ENCODE assay signal across 12 cellular contexts in genomic region chr21:34180826-34181359, GRCh38.
A peak's percentile ranks its signal among the peaks of the same experiment; 100 is the strongest.
DNase-seq lines count a peak whose midpoint lies in the region; ATAC-seq, FAIRE-seq and TF ChIP-seq lines count a peak whose summit lies in the region.
"Had no signal": no experiment of that assay in that cellular context is flagged by ENCODE, and none has a peak within 500 bp of the region (broad histone marks: within the 10 kb centered on the region; RNA-seq: fewer than 3 reads in every experiment).

No MANE protein-coding gene starts in this region.

- CTCF ChIA-PET in activated CD4-positive, alpha-beta T cell treated with anti-CD3 and anti-CD28 coated beads, Interleukin-2, amount 10 ng/mL, durations not matched to agents 7 days and 5 days (lab: Charles Lee) = interaction anchor here (1.6 kb wide), 1 partner anchor 18 kb away, joined by 5 read pairs; no protein-coding TSS in a partner anchor

- H3K4me3 Mint-ChIP-seq in activated CD4-positive, alpha-beta T cell treated with anti-CD3 and anti-CD28 coated beads, Interleukin-2, amount 10 ng/mL, durations not matched to agents 7 days and 5 days = no peak overlapping the region
- H3K4me3 Mint-ChIP-seq: activated naive CD8-positive, alpha-beta T cell treated with anti-CD3 and anti-CD28 coated beads, Interleukin-2, amount 10 ng/mL, durations not matched to agents 7 days and 5 days; natural killer cell had no signal

- H3K9me3 Mint-ChIP-seq in activated CD4-positive, alpha-beta T cell treated with anti-CD3 and anti-CD28 coated beads, Interleukin-2, amount 10 ng/mL, durations not matched to agents 7 days and 5 days = peaks cover 3% of the 10 kb centered on the region
- H3K9me3 Mint-ChIP-seq: natural killer cell had no signal

- TF ChIP-seq CTCF in left lung (IDR thresholded peaks at IDR 0.05) (no peak), gastrocnemius medialis (IDR thresholded peaks at IDR 0.05 in 4 of 5, conservative IDR thresholded peaks at IDR 0.05 in 1 of 5) (no peak)

- H3K9me3 ChIP-seq in HUES48 (ENCODE audit: control insufficient read depth, insufficient read depth, low read length) = no peaks in the 10 kb centered on the region
- H3K9me3 ChIP-seq in left lung = no peaks in the 10 kb centered on the region
- H3K9me3 ChIP-seq in gastrocnemius medialis = no peaks in the 10 kb centered on the region
- H3K9me3 ChIP-seq: MG63 had no signal

- no peak overlapping the region for H3K27ac Mint-ChIP-seq in activated CD4-positive, alpha-beta T cell treated with anti-CD3 and anti-CD28 coated beads, Interleukin-2, amount 10 ng/mL, durations not matched to agents 7 days and 5 days
- H3K27ac Mint-ChIP-seq: activated naive CD8-positive, alpha-beta T cell treated with anti-CD3 and anti-CD28 coated beads, Interleukin-2, amount 10 ng/mL, durations not matched to agents 7 days and 5 days; natural killer cell had no signal

- H3K4me1 Mint-ChIP-seq in activated CD4-positive, alpha-beta T cell treated with anti-CD3 and anti-CD28 coated beads, Interleukin-2, amount 10 ng/mL, durations not matched to agents 7 days and 5 days = peaks cover 5% of the 10 kb centered on the region
- H3K4me1 Mint-ChIP-seq: natural killer cell had no signal

- H3K4me3 ChIP-seq in HUES48 (ENCODE audit: low read depth, low read length) (no peak overlapping the region), left lung (no peak overlapping the region), gastrocnemius medialis (peak overlapping the region; percentile 39 to 48 (median 46))
- H3K4me3 ChIP-seq: MG63 had no signal

- H3K27me3 ChIP-seq in HUES48 (ENCODE audit: control insufficient read depth, insufficient read depth, low read length) (peaks cover 37% of the 10 kb centered on the region), left lung (no peaks in the 10 kb centered on the region), gastrocnemius medialis (no peaks in the 10 kb centered on the region)
- H3K27me3 ChIP-seq: MG63 had no signal

- ATAC-seq in left lung = peak; percentile 18
- ATAC-seq in gastrocnemius medialis = peak; percentile 63 to 73
- ATAC-seq: natural killer cell had no signal

- H3K4me1 ChIP-seq in HUES48 (ENCODE audit: control insufficient read depth, insufficient read depth, low read length) = peaks cover 33% of the 10 kb centered on the region
- H3K4me1 ChIP-seq in left lung = no peaks in the 10 kb centered on the region
- peaks cover 7 to 51% of the 10 kb centered on the region in 2 donors for H3K4me1 ChIP-seq in gastrocnemius medialis

- no peaks in the 10 kb centered on the region for H3K27me3 Mint-ChIP-seq in activated CD4-positive, alpha-beta T cell treated with anti-CD3 and anti-CD28 coated beads, Interleukin-2, amount 10 ng/mL, durations not matched to agents 7 days and 5 days
- H3K27me3 Mint-ChIP-seq: activated naive CD8-positive, alpha-beta T cell treated with anti-CD3 and anti-CD28 coated beads, Interleukin-2, amount 10 ng/mL, durations not matched to agents 7 days and 5 days had no signal

- TF ChIP-seq POLR2A in gastrocnemius medialis (IDR thresholded peaks at IDR 0.05) (no peak), H54 (IDR thresholded peaks at IDR 0.05; ENCODE audit: low read depth, low read length) (no peak)

- H3K9ac ChIP-seq in HUES48 (ENCODE audit: low read depth, low read length) = no peak overlapping the region

- H3K36me3 ChIP-seq in HUES48 (ENCODE audit: control insufficient read depth, insufficient read depth, low read length) = no peaks in the 10 kb centered on the region
- no peaks in the 10 kb centered on the region for H3K36me3 ChIP-seq in left lung
- no peaks in the 10 kb centered on the region for H3K36me3 ChIP-seq in gastrocnemius medialis
- H3K36me3 ChIP-seq: MG63 had no signal

- POLR2A ChIA-PET in activated CD4-positive, alpha-beta T cell treated with anti-CD3 and anti-CD28 coated beads, Interleukin-2, amount 10 ng/mL, durations not matched to agents 7 days and 5 days (lab: Charles Lee) = no interaction called here

- intact Hi-C loops in left lung (cut with DNase I) = no loop called here
- intact Hi-C loops in gastrocnemius medialis (cut with DNase I; ENCODE audit: low total_unique reads) = no loop called here

- DNase-seq in epidermal melanocyte (ENCODE audit: insufficient read length, low spot score) (peak; percentile 57), left lung (no peak), gastrocnemius medialis (peak in 1 of 2 donors; percentile 35), H54 (ENCODE audit: insufficient read length, low spot score) (no peak)
- DNase-seq in activated CD4-positive, alpha-beta T cell treated with anti-CD3 and anti-CD28 coated beads, Interleukin-2, amount 10 ng/mL, durations not matched to agents 7 days and 5 days = no peak
- no peak for DNase-seq in stimulated activated naive CD4-positive, alpha-beta T cell treated with Interleukin-2 at 50 U/mL for 16 hours (lab: John Stamatoyannopoulos, UW)
- DNase-seq in activated effector memory CD4-positive, alpha-beta T cell treated with Interleukin-2 at 50 U/mL for 16 hours = no peak
- DNase-seq: activated naive CD8-positive, alpha-beta T cell treated with anti-CD3 and anti-CD28 coated beads, Interleukin-2, amount 10 ng/mL, durations not matched to agents 7 days and 5 days; islet precursor cell; MG63; natural killer cell had no signal

- peak overlapping the region; percentile 0 for H3K27ac ChIP-seq in HUES48 (ENCODE audit: low read depth, low read length)
- no peak overlapping the region for H3K27ac ChIP-seq in left lung
- H3K27ac ChIP-seq in gastrocnemius medialis = peak overlapping the region; percentile 60 to 87 (median 74)

- in situ Hi-C loops in gastrocnemius medialis (cut with MboI; ENCODE audit: low sequenced_read_pairs in 4 of 4) = no loop called here

- H3K36me3 Mint-ChIP-seq in activated CD4-positive, alpha-beta T cell treated with anti-CD3 and anti-CD28 coated beads, Interleukin-2, amount 10 ng/mL, durations not matched to agents 7 days and 5 days (ENCODE audit: low read depth) = no peaks in the 10 kb centered on the region
- H3K36me3 Mint-ChIP-seq: natural killer cell had no signal

- FAIRE-seq in H54 (lab: Jason Lieb, UNC) = no peak

Comparison
In these comparisons a context has a peak if more than half of its experiments do, and no peak if none do; other contexts are left out.
1. H3K27ac ChIP-seq: peak in HUES48 (single experiment) and gastrocnemius medialis (4 of 4); none in left lung (0 of 2).
2. H3K4me3 ChIP-seq: peak in gastrocnemius medialis (4 of 4); none in HUES48 (single experiment) and left lung (0 of 2).